ENCODE assay signal across 8 cellular contexts in genomic region chr15:74438696-74439316, GRCh38. TPM values are rescaled to one million over a fixed set of nuclear protein-coding genes. Genes with fewer than 3 reads are reported as not detected.
DNase-seq lines count a peak whose midpoint lies in the region; ATAC-seq and TF ChIP-seq lines count a peak whose summit lies in the region.

No MANE protein-coding gene starts in this region.

- DNase-seq in GM03348 (ENCODE audit: low spot score): peak; percentile 87
- DNase-seq in PC-9: peak; percentile 66 to 78
- DNase-seq in activated T-cell treated with anti-CD3 and anti-CD28 coated beads for 48 hours (ENCODE audit: low read depth): peak; percentile 71
- DNase-seq in erythroblast (lab: John Stamatoyannopoulos, UW): peak; percentile 83 to 90
- DNase-seq in naive thymus-derived CD8-positive, alpha-beta T cell: peak; percentile 50 to 89 (median 74)
- DNase-seq in stimulated activated naive CD4-positive, alpha-beta T cell treated with Interleukin-2 at 50 U/mL for 16 hours (lab: John Stamatoyannopoulos, UW): peak; percentile 60

- peak; percentile 87 for TF ChIP-seq CTCF in PC-9 (conservative IDR thresholded peaks at IDR 0.05)

- peak; percentile 70 to 84 for ATAC-seq in naive thymus-derived CD8-positive, alpha-beta T cell
- ATAC-seq in GM21786 (IDR thresholded peaks at IDR 0.05; ENCODE audit: unreplicated experiment): no peak

- H2AFZ ChIP-seq in PC-9: no peak overlapping the region

- H3K9me2 ChIP-seq in PC-9 (ENCODE audit: insufficient read depth): no peaks in the 10 kb centered on the region

- H3K36me3 ChIP-seq in PC-9 (ENCODE audit: low read depth): no peaks in the 10 kb centered on the region

- H3K79me2 ChIP-seq in PC-9 (ENCODE audit: low read depth): no peaks in the 10 kb centered on the region

- no peaks in the 10 kb centered on the region for H3K9me3 Mint-ChIP-seq in IgD-negative memory B cell
- no peaks in the 10 kb centered on the region for H3K9me3 Mint-ChIP-seq in naive thymus-derived CD8-positive, alpha-beta T cell

- no peak for TF ChIP-seq POLR2A in erythroblast (IDR thresholded peaks at IDR 0.05; ENCODE audit: low read length)

- intact Hi-C loops in PC-9 (cut with micrococcal nuclease; ENCODE audit: unreplicated experiment): loop anchor here (1.0 to 2.0 kb wide), 3 partner anchors 57 to 193 kb away; no protein-coding TSS in a partner anchor

- H3K4me2 ChIP-seq in PC-9: no peak overlapping the region

- peak overlapping the region in 1 of 4 donors; percentile 36 for H3K4me3 Mint-ChIP-seq in IgD-negative memory B cell
- H3K4me3 Mint-ChIP-seq in naive thymus-derived CD8-positive, alpha-beta T cell: peak overlapping the region in 1 of 10 donors; percentile 21

- H3K27ac Mint-ChIP-seq in IgD-negative memory B cell: peak overlapping the region; percentile 22 to 60 (median 49)
- peak overlapping the region in 3 of 10 donors; percentile 12 to 34 (median 20) for H3K27ac Mint-ChIP-seq in naive thymus-derived CD8-positive, alpha-beta T cell

- H3K4me1 ChIP-seq in PC-9 (replicated peaks; ENCODE audit: insufficient read depth): 0 out of 2 replicates have a peak, but pooled peaks cover 6% of the 10 kb centered on the region

- H3K27ac ChIP-seq in PC-9: no peak overlapping the region

- no peaks in the 10 kb centered on the region for H3F3A ChIP-seq in PC-9 (ENCODE audit: insufficient read depth, low read depth)

- no peak overlapping the region for H3K4me3 ChIP-seq in PC-9

- H3K36me3 Mint-ChIP-seq in IgD-negative memory B cell: peaks cover 3% of the 10 kb centered on the region
- H3K36me3 Mint-ChIP-seq in naive thymus-derived CD8-positive, alpha-beta T cell: peaks cover 0 to 4% (median 0%) of the 10 kb centered on the region in 3 donors

- H3K4me1 Mint-ChIP-seq in IgD-negative memory B cell: peaks cover 15 to 27% (median 25%) of the 10 kb centered on the region in 3 donors
- H3K4me1 Mint-ChIP-seq in naive thymus-derived CD8-positive, alpha-beta T cell: peaks cover 13 to 26% (median 24%) of the 10 kb centered on the region in 4 donors

- CTCF ChIA-PET in PC-9 (lab: Charles Lee): interaction anchor here (0.6 to 1.1 kb wide), 4 partner anchors 9 to 60 kb away, joined by 4 to 5 read pairs (median 4); no protein-coding TSS in a partner anchor

- no peaks in the 10 kb centered on the region for H3K27me3 ChIP-seq in PC-9 (ENCODE audit: insufficient read depth, low read depth)

- no peaks in the 10 kb centered on the region for H3K27me3 Mint-ChIP-seq in IgD-negative memory B cell
- H3K27me3 Mint-ChIP-seq in naive thymus-derived CD8-positive, alpha-beta T cell: no peaks in the 10 kb centered on the region

- no TSS peak for BruUV-seq in PC-9 (replicated peaks; lab: Mats Ljungman, UMichigan)

- POLR2A ChIA-PET in PC-9 (lab: Charles Lee; ENCODE audit: unreplicated experiment): interaction anchor here (0.6 to 0.8 kb wide), 2 partner anchors 42 to 50 kb away, joined by 3 read pairs; no protein-coding TSS in a partner anchor
- POLR2A ChIA-PET in naive thymus-derived CD8-positive, alpha-beta T cell (lab: Charles Lee): interaction anchor here (0.6 to 2.6 kb wide), 5 partner anchors 54 to 222 kb away, joined by 3 to 14 read pairs (median 3); no protein-coding TSS in a partner anchor

- no peaks in the 10 kb centered on the region for H3K9me3 ChIP-seq in PC-9 (ENCODE audit: insufficient read depth, low read depth)

- no peaks in the 10 kb centered on the region for H4K20me1 ChIP-seq in PC-9 (ENCODE audit: insufficient read depth)

RNA-seq across cellular contexts. Expression of gene SEMA7A, which starts 5.0 kb away (rescaled TPM):
- polyA plus RNA-seq in IgD-negative memory B cell: 5.0 TPM
- total RNA-seq in PC-9 (2021): 8.3 and 14.5 TPM in 2 replicates
- total RNA-seq in naive thymus-derived CD8-positive, alpha-beta T cell: 1 to 10 TPM; 3.2 TPM
- polyA plus RNA-seq in naive thymus-derived CD8-positive, alpha-beta T cell: 1 to 10 TPM in 1 of 3 donors, under 1 TPM in 2; 0.09 to 1.7 (median 0.20) TPM

RNA-seq across cellular contexts. Expression of gene UBL7, which starts 22.2 kb away (rescaled TPM):
- polyA plus RNA-seq in IgD-negative memory B cell: 123 TPM
- total RNA-seq in PC-9 (2021): 73.9 and 89.6 TPM in 2 replicates
- 10 to 100 TPM; 49.0 to 54.1 TPM for total RNA-seq in naive thymus-derived CD8-positive, alpha-beta T cell
- polyA plus RNA-seq in naive thymus-derived CD8-positive, alpha-beta T cell: 100 to 1,000 TPM; 113 to 151 (median 150) TPM
